Comparison of ENCODE assay signal across 25 cellular contexts in genomic region chr14:95816539-95816938, GRCh38.
"Had no signal": no experiment of that assay in that cellular context is flagged by ENCODE, and none has a peak within 500 bp of the region (broad histone marks: within the 10 kb centered on the region; RNA-seq: fewer than 3 reads in every experiment).

No MANE protein-coding gene starts in this region.

- H3K9me3 ChIP-seq: gastrocnemius medialis, lower lobe of right lung, mucosa of descending colon, neutrophil, prostate gland, sigmoid colon, stomach, testis, tibial artery, upper lobe of left lung had no signal

- H3K4me1 Mint-ChIP-seq: mesothelial cell of epicardium; neural crest cell; stimulated activated effector memory CD8-positive, alpha-beta T cell treated with anti-CD3 and anti-CD28 coated beads, Interleukin-12 subunit alpha, Interleukin-12 subunit beta, amount 100 ng/mL, for 72 hours had no signal

- H3K36me3 ChIP-seq: gastrocnemius medialis, lower lobe of right lung, neutrophil, prostate gland, sigmoid colon, stomach, tibial artery, upper lobe of left lung had no signal

- DNase-seq: dorsolateral prefrontal cortex; effector CD4-positive, alpha-beta T cell; foreskin fibroblast; gastrocnemius medialis; left ventricle myocardium superior; lower lobe of right lung; mucosa of descending colon; naive B cell; right cardiac atrium; sigmoid colon; stimulated activated CD4-positive, alpha-beta T cell treated with anti-CD3 and anti-CD28 coated beads, Interleukin-2, amount 100 ng/mL, for 24 hours; stimulated activated CD4-positive, alpha-beta T cell treated with anti-CD3 and anti-CD28 coated beads, Interleukin-4, amount 100 ng/mL, for 24 hours; stimulated activated naive CD4-positive, alpha-beta T cell treated with Interleukin-2 at 50 U/mL for 16 hours; stomach; testis; tibial artery; upper lobe of left lung had no signal

- ATAC-seq: gastrocnemius medialis; left ventricle myocardium superior; lower lobe of right lung; mucosa of descending colon; natural killer cell treated with Interleukin-12 subunit alpha and Interleukin-12 subunit beta and Interleukin-15 and Interleukin-18, amount 100 ng/mL, for 72 hours; right cardiac atrium; stimulated activated effector memory CD8-positive, alpha-beta T cell treated with anti-CD3 and anti-CD28 coated beads, Interleukin-12 subunit alpha, Interleukin-12 subunit beta, amount 100 ng/mL, for 72 hours had no signal

- H3K27ac ChIP-seq: dorsolateral prefrontal cortex, gastrocnemius medialis, lower lobe of right lung, neutrophil, prostate gland, sigmoid colon, stomach, testis, tibial artery, upper lobe of left lung had no signal

- H3K4me1 ChIP-seq: gastrocnemius medialis, lower lobe of right lung, prostate gland, sigmoid colon, stomach, testis, tibial artery, upper lobe of left lung had no signal

- H3K4me3 ChIP-seq: dorsolateral prefrontal cortex, gastrocnemius medialis, lower lobe of right lung, mucosa of descending colon, prostate gland, sigmoid colon, stomach, testis, tibial artery, upper lobe of left lung had no signal

- H3K27ac Mint-ChIP-seq: mesothelial cell of epicardium; naive B cell; natural killer cell treated with Interleukin-12 subunit alpha and Interleukin-12 subunit beta and Interleukin-15 and Interleukin-18, amount 100 ng/mL, for 72 hours; stimulated activated effector memory CD8-positive, alpha-beta T cell treated with anti-CD3 and anti-CD28 coated beads, Interleukin-12 subunit alpha, Interleukin-12 subunit beta, amount 100 ng/mL, for 72 hours had no signal

- FAIRE-seq: keratinocyte, urothelium cell line had no signal

- H3K9me3 Mint-ChIP-seq: mesothelial cell of epicardium; natural killer cell treated with Interleukin-12 subunit alpha and Interleukin-12 subunit beta and Interleukin-15 and Interleukin-18, amount 100 ng/mL, for 72 hours; neural crest cell; stimulated activated effector memory CD8-positive, alpha-beta T cell treated with anti-CD3 and anti-CD28 coated beads, Interleukin-12 subunit alpha, Interleukin-12 subunit beta, amount 100 ng/mL, for 72 hours had no signal

- H3K4me3 Mint-ChIP-seq: mesothelial cell of epicardium; naive B cell; natural killer cell treated with Interleukin-12 subunit alpha and Interleukin-12 subunit beta and Interleukin-15 and Interleukin-18, amount 100 ng/mL, for 72 hours; neural crest cell; stimulated activated effector memory CD8-positive, alpha-beta T cell treated with anti-CD3 and anti-CD28 coated beads, Interleukin-12 subunit alpha, Interleukin-12 subunit beta, amount 100 ng/mL, for 72 hours had no signal

- H3K27me3 ChIP-seq: neutrophil, testis, upper lobe of left lung had no signal

- H3K36me3 Mint-ChIP-seq: mesothelial cell of epicardium; natural killer cell treated with Interleukin-12 subunit alpha and Interleukin-12 subunit beta and Interleukin-15 and Interleukin-18, amount 100 ng/mL, for 72 hours; stimulated activated effector memory CD8-positive, alpha-beta T cell treated with anti-CD3 and anti-CD28 coated beads, Interleukin-12 subunit alpha, Interleukin-12 subunit beta, amount 100 ng/mL, for 72 hours had no signal
